ENCODE assay signal across 25 cellular contexts in genomic region chr21:35792569-35792968, GRCh38.
"Had no signal": no experiment of that assay in that cellular context is flagged by ENCODE, and none has a peak within 500 bp of the region (broad histone marks: within the 10 kb centered on the region; RNA-seq: fewer than 3 reads in every experiment).

No MANE protein-coding gene starts in this region.

- H3K27ac ChIP-seq: body of pancreas, cardiac muscle cell, esophagus squamous epithelium, left ventricle myocardium inferior, neutrophil, pancreas, psoas muscle, skin epidermis, suprapubic skin, tibial nerve had no signal

- H3K27me3 ChIP-seq: body of pancreas, cardiac muscle cell, esophagus squamous epithelium, pancreas, suprapubic skin, tibial nerve had no signal

- H3K4me3 ChIP-seq: body of pancreas, cardiac muscle cell, esophagus squamous epithelium, left ventricle myocardium inferior, pancreas, psoas muscle, skin epidermis, suprapubic skin, tibial nerve had no signal

- ATAC-seq: body of pancreas; pancreas; psoas muscle; right cardiac atrium; stimulated activated naive CD8-positive, alpha-beta T cell treated with anti-CD3 and anti-CD28 coated beads, Interleukin-15, amount 100 ng/mL, for 72 hours had no signal

- H3K9me3 ChIP-seq: body of pancreas, esophagus squamous epithelium, neutrophil, pancreas, psoas muscle, suprapubic skin had no signal

- H3K36me3 ChIP-seq: cardiac muscle cell, esophagus squamous epithelium, left ventricle myocardium inferior, neutrophil, pancreas, suprapubic skin, tibial nerve had no signal

- H3K4me1 ChIP-seq: left ventricle myocardium inferior, psoas muscle had no signal

- DNase-seq: activated CD4-positive, alpha-beta memory T cell treated with anti-CD3 and anti-CD28 coated beads for 36 hours; activated CD4-positive, alpha-beta T cell treated with anti-CD3 and anti-CD28 coated beads for 48 hours; activated effector memory CD4-positive, alpha-beta T cell treated with Interleukin-2 at 50 U/mL for 16 hours; activated naive CD4-positive, alpha-beta T cell treated with anti-CD3 and anti-CD28 coated beads for 36 hours; activated naive CD8-positive, alpha-beta T cell treated with anti-CD3 and anti-CD28 coated beads, Interleukin-2, amount 10 ng/mL, durations not matched to agents 7 days and 5 days; activated T-cell treated with anti-CD3 and anti-CD28 coated beads, Interleukin-2, amount 50 U/mL, for 48 hours; anterior cingulate cortex; body of pancreas; cortex of kidney; endodermal cell; esophagus squamous epithelium; immature natural killer cell; left ventricle myocardium inferior; midbrain; natural killer cell; pancreas; psoas muscle; right cardiac atrium; stimulated activated CD4-positive, alpha-beta T cell treated with anti-CD3 and anti-CD28 coated beads, Interleukin-2, amount 100 ng/mL, for 24 hours; stimulated activated naive CD8-positive, alpha-beta T cell treated with anti-CD3 and anti-CD28 coated beads, Interleukin-15, amount 100 ng/mL, for 72 hours had no signal
